7 cellular contexts compared by ENCODE assay signal in the genomic region with DNA sequence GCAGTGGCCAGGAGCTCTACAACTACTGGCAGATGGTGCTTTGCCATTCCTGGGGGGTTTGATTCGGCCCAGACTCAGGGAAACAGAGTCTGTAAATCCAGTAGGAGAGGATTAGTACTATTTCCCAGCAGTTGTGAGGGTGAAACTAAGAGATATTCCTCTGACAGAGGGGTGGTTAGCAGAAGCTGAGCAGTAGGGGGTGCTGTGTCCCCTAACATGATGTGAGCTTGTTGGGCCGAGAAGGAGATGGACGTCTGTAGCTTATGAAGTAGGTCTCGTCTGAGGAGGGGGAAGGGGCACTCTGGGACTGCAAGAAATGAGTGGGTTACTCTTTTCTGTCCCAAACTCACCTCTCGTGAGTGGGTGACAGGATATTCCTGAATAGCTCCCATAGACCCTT.
DNase-seq lines count a peak whose midpoint lies in the region; ATAC-seq, FAIRE-seq and TF ChIP-seq lines count a peak whose summit lies in the region.

No MANE protein-coding gene starts in this region.

- peak; percentile 8 to 42 (median 30) for TF ChIP-seq CTCF in adrenal gland (IDR thresholded peaks at IDR 0.05)
- TF ChIP-seq CTCF in right lobe of liver (IDR thresholded peaks at IDR 0.05): peak; percentile 59 to 76 (median 66)

- intact Hi-C loops in adrenal gland (cut with DNase I) (no loop called here), right lobe of liver (cut with DNase I) (no loop called here)

- H3K27ac ChIP-seq in adrenal gland (no peak overlapping the region), right lobe of liver (no peak overlapping the region)

- H3K36me3 ChIP-seq in adrenal gland (replicated peaks in 1 of 2) (no peaks in the 10 kb centered on the region), right lobe of liver (no peaks in the 10 kb centered on the region)

- no peak for FAIRE-seq in HTR-8/SVneo (lab: Jason Lieb, UNC)

- H3K4me3 ChIP-seq in adrenal gland (no peak overlapping the region), right lobe of liver (no peak overlapping the region)

- DNase-seq in HTR-8/SVneo (ENCODE audit: insufficient read length, low spot score): peak; percentile 38
- peak in 6 of 7 donors; percentile 25 to 62 (median 36) for DNase-seq in adrenal gland
- DNase-seq in right lobe of liver: peak; percentile 52 to 68 (median 61)
- no peak for DNase-seq in central memory CD4-positive, alpha-beta T cell
- DNase-seq in NCI-H1930 (lab: John Stamatoyannopoulos, UW): no peak

- WGBS in adrenal gland, 4 donors: 19 to 28% (median 28%) methylated on average over 4 to 5 of the region's 5 CpGs
- WGBS in right lobe of liver (ENCODE audit: insufficient coverage, low coverage, low lambda C conversion rate, missing lambda C conversion rate): 17% methylated on average over 1 of the region's 5 CpGs

- TF ChIP-seq POLR2A in GM18505 (IDR thresholded peaks at IDR 0.05; ENCODE audit: borderline replicate concordance, extremely low read depth, insufficient read depth, insufficient read length) (no peak), adrenal gland (IDR thresholded peaks at IDR 0.05) (no peak), right lobe of liver (IDR thresholded peaks at IDR 0.05) (no peak)

- H3K27me3 ChIP-seq in adrenal gland (no peaks in the 10 kb centered on the region), right lobe of liver (no peaks in the 10 kb centered on the region)

- ATAC-seq in GM18505 (IDR thresholded peaks at IDR 0.05; ENCODE audit: unreplicated experiment) (peak; percentile 96), GM21723 (IDR thresholded peaks at IDR 0.05; ENCODE audit: unreplicated experiment) (peak; percentile 93), right lobe of liver (peak; percentile 93 to 99 (median 96))

- H3K4me1 ChIP-seq in adrenal gland (replicated peaks in 1 of 2) (no peaks in the 10 kb centered on the region), right lobe of liver (no peaks in the 10 kb centered on the region)

- H3K9me3 ChIP-seq in adrenal gland (replicated peaks in 1 of 3): no peaks in the 10 kb centered on the region
- no peaks in the 10 kb centered on the region for H3K9me3 ChIP-seq in right lobe of liver

Comparison
In these comparisons a context has a peak if more than half of its experiments do, and no peak if none do; other contexts are left out.
1. DNase-seq: peak in HTR-8/SVneo (single experiment), adrenal gland (6 of 7) and right lobe of liver (3 of 3); none in central memory CD4-positive, alpha-beta T cell (single experiment) and NCI-H1930 (0 of 2).
2. Peak in every context shown above with its lines, with median percentiles within 50 percentile points of each other: ATAC-seq.